25 cellular contexts compared by ENCODE assay signal in genomic region chr20:59813948-59814834, GRCh38.
DNase-seq lines count a peak whose midpoint lies in the region; ATAC-seq lines count a peak whose summit lies in the region.
"Had no signal": no experiment of that assay in that cellular context is flagged by ENCODE, and none has a peak within 500 bp of the region (broad histone marks: within the 10 kb centered on the region; RNA-seq: fewer than 3 reads in every experiment).

No MANE protein-coding gene starts in this region.

- H4K91ac ChIP-seq in neuronal stem cell (ENCODE audit: low read depth, low read length, poor library complexity), result no peak overlapping the region

- peak overlapping the region; percentile 43 for H2BK12ac ChIP-seq in neuronal stem cell (ENCODE audit: low read length)

- 58% methylated on average over 21 of the region's 21 CpGs for WGBS in right cardiac atrium
- no CpG with 5 or more reads among the region's 21 CpGs for WGBS in neuronal stem cell (ENCODE audit: extremely low coverage in 2 of 2, insufficient read length in 2 of 2, insufficient replicate concordance in 1 of 2), 2 donors
- 71 to 73% methylated on average over 21 of the region's 21 CpGs for WGBS in aorta, 2 donors

- H4K8ac ChIP-seq in neuronal stem cell (ENCODE audit: low read depth, low read length), result no peak overlapping the region

- H3K9me3 ChIP-seq in right cardiac atrium (ENCODE audit: control insufficient read depth, low read length), result no peaks in the 10 kb centered on the region
- H3K9me3 ChIP-seq in neuronal stem cell (replicated peaks in 1 of 2; ENCODE audit: control insufficient read depth in 2 of 2, insufficient read depth in 1 of 2, low read depth in 1 of 2, low read length in 2 of 2), result no peaks in the 10 kb centered on the region
- no peaks in the 10 kb centered on the region for H3K9me3 ChIP-seq in aorta (ENCODE audit: control insufficient read depth, low read length)
- H3K9me3 ChIP-seq: spleen, suprapubic skin, uterus had no signal

- no peaks in the 10 kb centered on the region for H3K79me1 ChIP-seq in neuronal stem cell (ENCODE audit: low read depth, low read length)

- intact Hi-C loops in right cardiac atrium (cut with DNase I) (no loop called here), aorta (cut with DNase I) (no loop called here)

- peak overlapping the region; percentile 25 for H2BK15ac ChIP-seq in neuronal stem cell (ENCODE audit: low read length)

- no peak overlapping the region for H3K23ac ChIP-seq in neuronal stem cell (ENCODE audit: low read depth, low read length, poor library complexity)

- no peak overlapping the region for H3K14ac ChIP-seq in neuronal stem cell (ENCODE audit: low read length)

- no peak overlapping the region for H2BK120ac ChIP-seq in neuronal stem cell (ENCODE audit: low read depth, low read length)

- H3K27ac ChIP-seq in angular gyrus (ENCODE audit: low read depth, low read length) (peak overlapping the region; percentile 74), right cardiac atrium (ENCODE audit: low read length) (no peak overlapping the region), neuronal stem cell (replicated peaks; ENCODE audit: low read length) (no peak overlapping the region), aorta (ENCODE audit: low read depth in 1 of 2, low read length in 2 of 2) (no peak overlapping the region)
- H3K27ac ChIP-seq: spleen, suprapubic skin, uterus, WERI-Rb-1 had no signal

- H3K27me3 ChIP-seq in right cardiac atrium (ENCODE audit: control insufficient read depth, insufficient read depth) (no peaks in the 10 kb centered on the region), neuronal stem cell (ENCODE audit: control insufficient read depth in 3 of 3, insufficient read depth in 3 of 3, low read depth in 1 of 3, low read length in 3 of 3) (peaks cover 0 to 27% (median 0%) of the 10 kb centered on the region in 3 experiments), aorta (ENCODE audit: control insufficient read depth in 1 of 2, insufficient read depth in 2 of 2, low read length in 1 of 2) (no peaks in the 10 kb centered on the region)
- H3K27me3 ChIP-seq: uterus had no signal

- H3K36me3 ChIP-seq in neuronal stem cell (replicated peaks in 1 of 2; ENCODE audit: control insufficient read depth in 2 of 2, insufficient read depth in 2 of 2, low read length in 2 of 2) (no peaks in the 10 kb centered on the region), aorta (ENCODE audit: control insufficient read depth in 1 of 2, insufficient read depth in 2 of 2, low read length in 1 of 2) (no peaks in the 10 kb centered on the region)
- H3K36me3 ChIP-seq: spleen, suprapubic skin, uterus, WERI-Rb-1 had no signal

- H3K9ac ChIP-seq in neuronal stem cell (ENCODE audit: low read depth, low read length, poor library complexity), result peak overlapping the region; percentile 2

- H3K4me1 ChIP-seq in right cardiac atrium (ENCODE audit: control insufficient read depth, insufficient read depth, low read length), result no peaks in the 10 kb centered on the region
- H3K4me1 ChIP-seq in neuronal stem cell (ENCODE audit: control insufficient read depth in 2 of 2, insufficient read depth in 1 of 2, low read depth in 1 of 2, low read length in 2 of 2), result peaks cover 0 to 11% of the 10 kb centered on the region in 2 donors
- no peaks in the 10 kb centered on the region for H3K4me1 ChIP-seq in aorta (ENCODE audit: control insufficient read depth in 1 of 2, insufficient read depth in 2 of 2, low read length in 2 of 2)
- H3K4me1 ChIP-seq: spleen, suprapubic skin, uterus had no signal

- H3K4me3 ChIP-seq in right cardiac atrium (ENCODE audit: low read length) (no peak overlapping the region), neuronal stem cell (ENCODE audit: low read length in 2 of 2) (no peak overlapping the region), aorta (ENCODE audit: low read length in 2 of 2) (no peak overlapping the region)
- H3K4me3 ChIP-seq: spleen, suprapubic skin, uterus had no signal

- peak overlapping the region; percentile 21 for H2AK5ac ChIP-seq in neuronal stem cell (ENCODE audit: low read depth, low read length)

- no peak overlapping the region for H2BK5ac ChIP-seq in neuronal stem cell (ENCODE audit: low read length)

- DNase-seq in D341Med (ENCODE audit: low spot score) (peak; percentile 18), right cardiac atrium (no peak), neuronal stem cell (ENCODE audit: low spot score) (no peak), aorta (no peak), nucleus accumbens (lab: John Stamatoyannopoulos, UW) (no peak)
- DNase-seq: activated CD4-positive, alpha-beta T cell treated with anti-CD3 and anti-CD28 coated beads, Interleukin-2, amount 10 ng/mL, durations not matched to agents 24 days and 14 days; activated naive CD8-positive, alpha-beta T cell treated with anti-CD3 and anti-CD28 coated beads, Interleukin-2, amount 10 ng/mL, durations not matched to agents 7 days and 5 days; cerebellar nuclear complex; effector CD8-positive, alpha-beta T cell; hippocampal formation; mammary epithelial cell; NCI-H1105; NCI-H2081 treated with DMSO at 0.1 percent for 48 hours; NCI-H82; retina; stimulated activated CD4-positive, alpha-beta T cell treated with anti-CD3 and anti-CD28 coated beads, Interleukin-2, amount 100 ng/mL, for 48 hours; uterus; WERI-Rb-1 had no signal

- H3K18ac ChIP-seq in neuronal stem cell (ENCODE audit: low read length), result peak overlapping the region; percentile 76

- no peak overlapping the region for H3K4ac ChIP-seq in neuronal stem cell (ENCODE audit: low read length)

- H3K4me2 ChIP-seq in neuronal stem cell (ENCODE audit: insufficient read depth, low read length, poor library complexity, severe bottlenecking), result no peak overlapping the region

- H2AFZ ChIP-seq in neuronal stem cell (ENCODE audit: low read length), result no peak overlapping the region

- ATAC-seq in right cardiac atrium (peak; percentile 39 to 65), GM18519 (IDR thresholded peaks at IDR 0.05; ENCODE audit: low FRiP score, unreplicated experiment) (no peak), aorta (ENCODE audit: low FRiP score) (no peak), HG02938 (IDR thresholded peaks at IDR 0.05; ENCODE audit: unreplicated experiment) (no peak)
- ATAC-seq: esophagus mucosa; stimulated activated memory B cell treated with anti-CD40 and anti-IgM and Interleukin-4, amounts not matched to agents 10 μg/mL and 1 μg/mL and 100 μg/mL, for 72 hours had no signal

Comparison
In these comparisons a context has a peak if more than half of its experiments do, and no peak if none do; other contexts are left out.
1. ATAC-seq: peak in right cardiac atrium (2 of 2); none in GM18519 (single experiment), aorta (single experiment) and HG02938 (single experiment).